ENCODE assay signal across 8 cellular contexts in the genomic region with DNA sequence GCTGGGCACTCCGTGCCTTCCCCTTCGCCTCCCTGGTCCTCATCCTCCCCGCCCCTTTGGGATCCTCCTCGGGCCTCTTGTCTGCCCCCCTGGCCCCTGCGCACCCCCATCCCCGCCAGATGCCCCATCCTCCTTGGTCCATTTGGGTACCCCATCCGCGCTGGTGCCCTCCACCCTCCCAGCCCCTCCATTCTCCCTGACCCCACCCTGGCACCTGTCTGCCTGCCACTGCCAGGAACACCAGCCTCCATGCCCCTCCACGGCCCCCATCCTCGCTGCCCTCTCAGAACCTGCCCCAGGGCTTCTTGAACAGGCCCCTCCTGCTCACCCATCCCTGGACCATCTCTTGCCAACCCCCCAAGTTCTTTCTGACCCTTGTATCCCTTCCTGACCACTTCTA. TPM values are rescaled to one million over a fixed set of nuclear protein-coding genes. Genes with fewer than 3 reads are reported as not detected.
A peak's percentile ranks its signal among the peaks of the same experiment; 100 is the strongest.
DNase-seq lines count a peak whose midpoint lies in the region; ATAC-seq and TF ChIP-seq lines count a peak whose summit lies in the region.

No MANE protein-coding gene starts in this region.

- peak overlapping the region; percentile 99 for H3K4me3 Mint-ChIP-seq in activated T-helper 17 cell treated with anti-CD3 and anti-CD28 coated beads, Interleukin-2, amount 50 U/mL, for 72 hours

- H3K9me3 Mint-ChIP-seq in activated T-helper 17 cell treated with anti-CD3 and anti-CD28 coated beads, Interleukin-2, amount 50 U/mL, for 72 hours, result no peaks in the 10 kb centered on the region

- intact Hi-C loops in spleen (cut with DNase I; ENCODE audit: low total_unique reads), result no loop called here

- DNase-seq in spleen, result peak; percentile 82
- no peak for DNase-seq in NCI-H2196 (lab: John Stamatoyannopoulos, UW; ENCODE audit: unreplicated experiment)
- DNase-seq in anterior cingulate cortex (lab: John Stamatoyannopoulos, UW), result no peak
- no peak for DNase-seq in NCI-H446 treated with DMSO at 0.1 percent for 48 hours (lab: John Stamatoyannopoulos, UW)
- no peak for DNase-seq in hypothalamus (lab: John Stamatoyannopoulos, UW)

- no peaks in the 10 kb centered on the region for H3K27me3 ChIP-seq in spleen (replicated peaks in 1 of 7)

- H3K4me3 ChIP-seq in iPS-11a (ENCODE audit: low read depth, low read length), result peak overlapping the region; percentile 63
- peak overlapping the region; percentile 42 to 87 (median 64) for H3K4me3 ChIP-seq in spleen

- TF ChIP-seq CTCF in spleen (IDR thresholded peaks at IDR 0.05 in 8 of 11, conservative IDR thresholded peaks at IDR 0.05 in 3 of 11), result no peak

- H3K27ac Mint-ChIP-seq in activated T-helper 17 cell treated with anti-CD3 and anti-CD28 coated beads, Interleukin-2, amount 50 U/mL, for 72 hours, result peak overlapping the region; percentile 99

- peak overlapping the region; percentile 38 to 94 (median 86) for H3K27ac ChIP-seq in spleen

- H3K4me1 Mint-ChIP-seq in activated T-helper 17 cell treated with anti-CD3 and anti-CD28 coated beads, Interleukin-2, amount 50 U/mL, for 72 hours, result peaks cover 41% of the 10 kb centered on the region

- WGBS in spleen, 5 donors, result 4 to 7% (median 6%) methylated on average over 10 of the region's 10 CpGs

- H3K27me3 Mint-ChIP-seq in activated T-helper 17 cell treated with anti-CD3 and anti-CD28 coated beads, Interleukin-2, amount 50 U/mL, for 72 hours, result no peaks in the 10 kb centered on the region

- H3K9me3 ChIP-seq in spleen, result no peaks in the 10 kb centered on the region

- no peak for TF ChIP-seq POLR2A in spleen (IDR thresholded peaks at IDR 0.05)

- peaks cover 0 to 19% (median 4%) of the 10 kb centered on the region in 6 donors for H3K36me3 ChIP-seq in spleen

- peaks cover 32 to 71% (median 61%) of the 10 kb centered on the region in 6 donors for H3K4me1 ChIP-seq in spleen

- H3K36me3 Mint-ChIP-seq in activated T-helper 17 cell treated with anti-CD3 and anti-CD28 coated beads, Interleukin-2, amount 50 U/mL, for 72 hours (ENCODE audit: low read depth), result peaks cover 60% of the 10 kb centered on the region

- ATAC-seq in HG03103 (IDR thresholded peaks at IDR 0.05; ENCODE audit: low read depth, unreplicated experiment), result peak; percentile 3
- ATAC-seq in activated T-helper 17 cell treated with anti-CD3 and anti-CD28 coated beads, Interleukin-2, amount 50 U/mL, for 72 hours (replicated peaks), result no peak

RNA-seq across cellular contexts. Expression of gene ZDHHC18, which starts 0.7 kb away (rescaled TPM):
- 10 to 100 TPM; 84.3 to 86.1 TPM for total RNA-seq in activated T-helper 17 cell treated with anti-CD3 and anti-CD28 coated beads, Interleukin-2, amount 50 U/mL, for 72 hours
- total RNA-seq in spleen, result 10 to 100 TPM; 41.6 to 80.4 (median 54.4) TPM
- polyA plus RNA-seq in spleen, result 10 to 100 TPM in 1 of 3 donors, 1 to 10 TPM in 2; 6.2 to 22.0 (median 8.9) TPM

RNA-seq across cellular contexts. Expression of gene SFN, which starts 35.7 kb away (rescaled TPM):
- 1 to 10 TPM; 4.3 to 4.7 TPM for total RNA-seq in activated T-helper 17 cell treated with anti-CD3 and anti-CD28 coated beads, Interleukin-2, amount 50 U/mL, for 72 hours
- total RNA-seq in spleen, result under 1 TPM in 4 of 7 donors, not detected in 3; 0.51 to 0.79 (median 0.58) TPM
- under 1 TPM; 0.27 to 0.80 (median 0.63) TPM for polyA plus RNA-seq in spleen

RNA-seq across cellular contexts. Expression of gene PIGV, which starts 39.5 kb away (rescaled TPM):
- total RNA-seq in activated T-helper 17 cell treated with anti-CD3 and anti-CD28 coated beads, Interleukin-2, amount 50 U/mL, for 72 hours, result 10 to 100 TPM; 14.0 to 18.1 TPM
- 10 to 100 TPM in 6 of 7 donors, 1 to 10 TPM in 1; 8.1 to 21.8 (median 12.5) TPM for total RNA-seq in spleen
- polyA plus RNA-seq in spleen, result 1 to 10 TPM; 4.8 to 6.6 (median 5.2) TPM
